ENCODE assay signal across 15 cellular contexts in genomic region chr14:63393002-63393401, GRCh38.
DNase-seq lines count a peak whose midpoint lies in the region; ATAC-seq and TF ChIP-seq lines count a peak whose summit lies in the region.
"Had no signal": no experiment of that assay in that cellular context is flagged by ENCODE, and none has a peak within 500 bp of the region (broad histone marks: within the 10 kb centered on the region; RNA-seq: fewer than 3 reads in every experiment).

No MANE protein-coding gene starts in this region.

- peak overlapping the region; percentile 44 for H3K27ac ChIP-seq in Karpas-422 (ENCODE audit: low read length)

- DNase-seq in HFFc6 (no peak), Karpas-422 (no peak), immature natural killer cell (no peak), progenitor cell of endocrine pancreas (ENCODE audit: low spot score, unreplicated experiment) (no peak), NCI-H1930 (lab: John Stamatoyannopoulos, UW) (no peak), GM13977 (ENCODE audit: low spot score) (no peak)
- DNase-seq: C1 segment of cervical spinal cord; Caco-2; CD8-positive, alpha-beta T cell; DMS153; DND-41; H9 had no signal

- H3K27me3 Mint-ChIP-seq in HFFc6 (ENCODE audit: insufficient read depth) (peaks cover 4% of the 10 kb centered on the region), immature natural killer cell (ENCODE audit: low read depth in 3 of 3) (peaks cover 0 to 2% (median 0%) of the 10 kb centered on the region in 3 donors), progenitor cell of endocrine pancreas (no peaks in the 10 kb centered on the region)

- no peaks in the 10 kb centered on the region for H3K9me3 Mint-ChIP-seq in HFFc6
- H3K9me3 Mint-ChIP-seq in immature natural killer cell, result no peaks in the 10 kb centered on the region
- H3K9me3 Mint-ChIP-seq in progenitor cell of endocrine pancreas (ENCODE audit: low read depth), result no peaks in the 10 kb centered on the region
- H3K9me3 Mint-ChIP-seq: CD8-positive, alpha-beta T cell; GM23338; H9 had no signal

- no peak overlapping the region for H3K4me3 ChIP-seq in Karpas-422 (ENCODE audit: low read length)
- H3K4me3 ChIP-seq: GM23338 had no signal

- no peaks in the 10 kb centered on the region for H3K9me3 ChIP-seq in Karpas-422 (ENCODE audit: low read length)
- H3K9me3 ChIP-seq: Caco-2 had no signal

- TF ChIP-seq CTCF in HFFc6 (IDR thresholded peaks at IDR 0.05) (no peak), progenitor cell of endocrine pancreas (IDR thresholded peaks at IDR 0.05; ENCODE audit: unreplicated experiment) (no peak), GM13977 (IDR thresholded peaks at IDR 0.05; ENCODE audit: extremely low read depth, insufficient read depth, missing control alignments) (no peak)

- in situ Hi-C loops in GM13977 (cut with MboI; ENCODE audit: low pct_unique_long_range_greater_than_20kb, low sequenced_read_pairs, unreplicated experiment), result loop anchor here (25.0 kb wide), 3 partner anchors 244 to 919 kb away; partner anchors contain the start of gene WDR89

- H3K36me3 ChIP-seq in Karpas-422 (ENCODE audit: insufficient read depth, low read length), result peaks cover 10% of the 10 kb centered on the region; the same call in 1 of the 2 replicates

- no peaks in the 10 kb centered on the region for H3K9me2 ChIP-seq in Karpas-422 (replicated peaks; ENCODE audit: insufficient read depth, low read length)

- H3K9ac ChIP-seq in Karpas-422 (ENCODE audit: low read length), result no peak overlapping the region

- H4K20me1 ChIP-seq in Karpas-422 (ENCODE audit: insufficient read depth, low read depth, low read length), result no peaks in the 10 kb centered on the region

- H3K4me3 Mint-ChIP-seq in HFFc6 (no peak overlapping the region), immature natural killer cell (no peak overlapping the region), progenitor cell of endocrine pancreas (ENCODE audit: low read depth) (no peak overlapping the region)
- H3K4me3 Mint-ChIP-seq: CD8-positive, alpha-beta T cell; GM23338; H9 had no signal

- peaks cover 16% of the 10 kb centered on the region for H3K4me1 Mint-ChIP-seq in HFFc6 (ENCODE audit: low read depth)
- H3K4me1 Mint-ChIP-seq in immature natural killer cell, result peaks cover 3 to 10% of the 10 kb centered on the region in 2 donors
- H3K4me1 Mint-ChIP-seq in progenitor cell of endocrine pancreas (ENCODE audit: low read depth), result peaks cover 22% of the 10 kb centered on the region
- H3K4me1 Mint-ChIP-seq: GM23338 had no signal

- peaks cover 18% of the 10 kb centered on the region for H3K36me3 Mint-ChIP-seq in HFFc6 (ENCODE audit: low read depth)
- H3K36me3 Mint-ChIP-seq in immature natural killer cell, result peaks cover 13 to 41% (median 20%) of the 10 kb centered on the region in 3 donors
- peaks cover 27% of the 10 kb centered on the region for H3K36me3 Mint-ChIP-seq in progenitor cell of endocrine pancreas (ENCODE audit: insufficient read depth)

- ATAC-seq in GM21825 (IDR thresholded peaks at IDR 0.05; ENCODE audit: unreplicated experiment), result no peak
- ATAC-seq: CD8-positive, alpha-beta T cell; GM23338; HCT116 had no signal

- H3K4me1 ChIP-seq in Karpas-422 (ENCODE audit: low read length), result peaks cover 20% of the 10 kb centered on the region

- H3K27ac Mint-ChIP-seq in HFFc6 (peak overlapping the region; percentile 7; the same call in 1 of the 2 replicates), immature natural killer cell (peak overlapping the region in 5 of 6 donors; percentile 3 to 71 (median 4)), progenitor cell of endocrine pancreas (peak overlapping the region; percentile 70)
- H3K27ac Mint-ChIP-seq: CD8-positive, alpha-beta T cell; GM23338; H9 had no signal

- no peak overlapping the region for H3K4me2 ChIP-seq in Karpas-422 (ENCODE audit: low read depth, low read length, poor library complexity, severe bottlenecking)
- H3K4me2 ChIP-seq: GM23338 had no signal

- no peaks in the 10 kb centered on the region for H3K27me3 ChIP-seq in Karpas-422 (ENCODE audit: low read length)

- peaks cover 27% of the 10 kb centered on the region for H3K79me2 ChIP-seq in Karpas-422 (ENCODE audit: low read length)

- no peak overlapping the region for H2AFZ ChIP-seq in Karpas-422 (ENCODE audit: low read length)
- H2AFZ ChIP-seq: GM23338 had no signal

Comparison
In these comparisons a context has a peak if more than half of its experiments do, and no peak if none do; other contexts are left out.
1. H3K27ac Mint-ChIP-seq: peak in every context shown above with its lines; median percentile 70 in progenitor cell of endocrine pancreas; 7 in HFFc6; 4 in immature natural killer cell.